8 cellular contexts compared by ENCODE assay signal in genomic region chr4:73069338-73070071, GRCh38. TPM values are rescaled to one million over a fixed set of nuclear protein-coding genes. Genes with fewer than 3 reads are reported as not detected.
DNase-seq lines count a peak whose midpoint lies in the region; FAIRE-seq and TF ChIP-seq lines count a peak whose summit lies in the region.

TSS of gene COX18 (minus strand) at chr4:73069716. CDS start at chr4:73069649, 67 bp downstream.

- peak within 1 kb of the TSS; percentile 89 to 92 (median 90) for H3K4me3 Mint-ChIP-seq in nephron
- H3K4me3 Mint-ChIP-seq in stimulated activated naive CD8-positive, alpha-beta T cell treated with anti-CD3 and anti-CD28 coated beads, Interleukin-15, Interleukin-2, amounts not matched to agents 100 ng/mL and 50 ng/mL, for 24 hours: peak within 1 kb of the TSS; percentile 90

- H3K4me1 Mint-ChIP-seq in nephron: peaks cover 19% of the 10 kb centered on the region
- peaks cover 55% of the 10 kb centered on the region for H3K4me1 Mint-ChIP-seq in stimulated activated naive CD8-positive, alpha-beta T cell treated with anti-CD3 and anti-CD28 coated beads, Interleukin-15, Interleukin-2, amounts not matched to agents 100 ng/mL and 50 ng/mL, for 24 hours (ENCODE audit: low read depth)

- peaks cover 25% of the 10 kb centered on the region for H3K79me2 ChIP-seq in MM.1S (ENCODE audit: low read length)

- no peaks in the 10 kb centered on the region for H4K20me1 ChIP-seq in MM.1S (ENCODE audit: insufficient read depth, low read length)

- TF ChIP-seq CTCF in MM.1S (IDR thresholded peaks at IDR 0.05; ENCODE audit: low read length) (peak; percentile 16; the same call in 1 of the 2 replicates), fibroblast of the aortic adventitia (IDR thresholded peaks at IDR 0.05; ENCODE audit: insufficient read depth, low read length) (no peak), nephron (IDR thresholded peaks at IDR 0.05; ENCODE audit: unreplicated experiment in 3 of 3) (no peak)

- peak within 1 kb of the TSS; percentile 93 to 98 (median 96) for H3K27ac Mint-ChIP-seq in nephron
- H3K27ac Mint-ChIP-seq in stimulated activated naive CD8-positive, alpha-beta T cell treated with anti-CD3 and anti-CD28 coated beads, Interleukin-15, Interleukin-2, amounts not matched to agents 100 ng/mL and 50 ng/mL, for 24 hours: peak within 1 kb of the TSS; percentile 98

- peaks cover 5% of the 10 kb centered on the region; the same call in 1 of the 2 replicates for H3K4me1 ChIP-seq in HAP-1
- peaks cover 40% of the 10 kb centered on the region for H3K4me1 ChIP-seq in MM.1S (ENCODE audit: low read length)

- H3K36me3 Mint-ChIP-seq in nephron (ENCODE audit: low read depth): peaks cover 9% of the 10 kb centered on the region
- peaks cover 30% of the 10 kb centered on the region for H3K36me3 Mint-ChIP-seq in stimulated activated naive CD8-positive, alpha-beta T cell treated with anti-CD3 and anti-CD28 coated beads, Interleukin-15, Interleukin-2, amounts not matched to agents 100 ng/mL and 50 ng/mL, for 24 hours (ENCODE audit: low read depth)

- H3K4me3 ChIP-seq in HAP-1 (peak within 1 kb of the TSS; percentile 68), MM.1S (ENCODE audit: low read length) (peak within 1 kb of the TSS; percentile 71), fibroblast of the aortic adventitia (ENCODE audit: low read depth, low read length) (peak within 1 kb of the TSS; percentile 85)

- DNase-seq in HAP-1 (ENCODE audit: low spot score in 2 of 2) (peak; percentile 94 to 96), MM.1S (peak; percentile 99), SIG-M5 (lab: John Stamatoyannopoulos, UW) (peak; percentile 65), activated gamma-delta T cell (lab: John Stamatoyannopoulos, UW) (peak; percentile 90), fibroblast of the aortic adventitia (ENCODE audit: low read depth) (peak; percentile 99)

- no peaks in the 10 kb centered on the region for H3K27me3 Mint-ChIP-seq in nephron (ENCODE audit: low read depth)
- no peaks in the 10 kb centered on the region for H3K27me3 Mint-ChIP-seq in stimulated activated naive CD8-positive, alpha-beta T cell treated with anti-CD3 and anti-CD28 coated beads, Interleukin-15, Interleukin-2, amounts not matched to agents 100 ng/mL and 50 ng/mL, for 24 hours

- peak; percentile 98 for FAIRE-seq in G401.6 (lab: Jason Lieb, UNC)

- peaks cover 54% of the 10 kb centered on the region for H3F3A ChIP-seq in MM.1S (ENCODE audit: insufficient read depth, low read length)

- H3K9me3 Mint-ChIP-seq in nephron: no peaks in the 10 kb centered on the region
- no peaks in the 10 kb centered on the region for H3K9me3 Mint-ChIP-seq in stimulated activated naive CD8-positive, alpha-beta T cell treated with anti-CD3 and anti-CD28 coated beads, Interleukin-15, Interleukin-2, amounts not matched to agents 100 ng/mL and 50 ng/mL, for 24 hours

- peak within 1 kb of the TSS; percentile 78 for H2AFZ ChIP-seq in MM.1S (ENCODE audit: low read length)

- H3K4me2 ChIP-seq in MM.1S (ENCODE audit: low read depth, low read length): peak within 1 kb of the TSS; percentile 83

- peaks cover 21% of the 10 kb centered on the region for H3K36me3 ChIP-seq in HAP-1 (replicated peaks)
- H3K36me3 ChIP-seq in MM.1S (replicated peaks; ENCODE audit: insufficient read depth, low read length): peaks cover 2% of the 10 kb centered on the region; the same call in 1 of the 2 replicates

- H3K9me2 ChIP-seq in MM.1S (replicated peaks; ENCODE audit: insufficient read depth, low read length): no peaks in the 10 kb centered on the region

- H3K27ac ChIP-seq in MM.1S (ENCODE audit: low read length): peak within 1 kb of the TSS; percentile 95

- in situ Hi-C loops in HAP-1 (cut with MboI; ENCODE audit: low sequenced_read_pairs): no loop called here

- H3K27me3 ChIP-seq in HAP-1 (ENCODE audit: low read depth) (no peaks in the 10 kb centered on the region), MM.1S (replicated peaks; ENCODE audit: insufficient read depth, low read length) (no peaks in the 10 kb centered on the region)

- no peaks in the 10 kb centered on the region for H3K9me3 ChIP-seq in HAP-1
- no peaks in the 10 kb centered on the region for H3K9me3 ChIP-seq in MM.1S (replicated peaks; ENCODE audit: insufficient read depth, low read length)

- H3K9ac ChIP-seq in MM.1S (ENCODE audit: low read length): peak within 1 kb of the TSS; percentile 90

RNA-seq across cellular contexts. Expression of gene COX18, which starts in this region (rescaled TPM):
- total RNA-seq in fibroblast of the aortic adventitia (ENCODE audit: low replicate concordance): 14.5 and 22.9 TPM in 2 replicates

Comparison
In these comparisons a context has a peak if more than half of its experiments do, and no peak if none do; other contexts are left out.
1. Peak in every context shown above with its lines: DNase-seq, H3K4me3 ChIP-seq and H3K27ac ChIP-seq.